ENCODE assay signal across 1 cellular context in genomic region chr7:93461350-93461749, GRCh38.
TF ChIP-seq lines count a peak whose summit lies in the region.

No MANE protein-coding gene starts in this region.

TF ChIP-seq in H1, 55 proteins besides CTCF, POLR2A, EP300 and RAD21 (continued from another document):
- TF ChIP-seq, protein P1, sequence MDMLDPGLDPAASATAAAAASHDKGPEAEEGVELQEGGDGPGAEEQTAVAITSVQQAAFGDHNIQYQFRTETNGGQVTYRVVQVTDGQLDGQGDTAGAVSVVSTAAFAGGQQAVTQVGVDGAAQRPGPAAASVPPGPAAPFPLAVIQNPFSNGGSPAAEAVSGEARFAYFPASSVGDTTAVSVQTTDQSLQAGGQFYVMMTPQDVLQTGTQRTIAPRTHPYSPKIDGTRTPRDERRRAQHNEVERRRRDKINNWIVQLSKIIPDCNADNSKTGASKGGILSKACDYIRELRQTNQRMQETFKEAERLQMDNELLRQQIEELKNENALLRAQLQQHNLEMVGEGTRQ (IDR thresholded peaks at IDR 0.05; ENCODE audit: low read length) = no peak
- TF ChIP-seq CEBPB (IDR thresholded peaks at IDR 0.05; ENCODE audit: low read depth, low read length) = no peak
